Comparison of ENCODE assay signal across 37 cellular contexts in genomic region chr3:89198598-89198997, GRCh38.
"Had no signal": no experiment of that assay in that cellular context is flagged by ENCODE, and none has a peak within 500 bp of the region (broad histone marks: within the 10 kb centered on the region; RNA-seq: fewer than 3 reads in every experiment).

No MANE protein-coding gene starts in this region.

- H3K27ac ChIP-seq: adrenal gland, ascending aorta, body of pancreas, brain microvascular endothelial cell, breast epithelium, cardiac muscle cell had no signal

- H3K36me3 ChIP-seq: adrenal gland, ascending aorta, brain microvascular endothelial cell, breast epithelium, cardiac muscle cell had no signal

- H3K27me3 ChIP-seq: adrenal gland, ascending aorta, body of pancreas, brain microvascular endothelial cell, breast epithelium, cardiac muscle cell had no signal

- H3K27me3 Mint-ChIP-seq: activated naive CD4-positive, alpha-beta T cell treated with anti-CD3 and anti-CD28 coated beads, Interleukin-2, amount 10 ng/mL, durations not matched to agents 7 days and 5 days; activated naive CD4-positive, alpha-beta T cell treated with anti-CD3 and anti-CD28 coated beads, Interleukin-2, amount 50 U/mL, for 24 hours; activated naive CD8-positive, alpha-beta T cell; activated naive CD8-positive, alpha-beta T cell treated with anti-CD3 and anti-CD28 coated beads for 36 hours; activated naive CD8-positive, alpha-beta T cell treated with anti-CD3 and anti-CD28 coated beads, Interleukin-2, amount 10 ng/mL, durations not matched to agents 7 days and 5 days; activated naive CD8-positive, alpha-beta T cell treated with anti-CD3 and anti-CD28 coated beads, Interleukin-2, amount 50 U/mL, for 24 hours; activated T-cell treated with anti-CD3 and anti-CD28 coated beads, Interleukin-2, amount 50 U/mL, for 24 hours; activated T-helper 17 cell treated with anti-CD3 and anti-CD28 coated beads, Interleukin-2, amount 50 U/mL, for 72 hours; brain; central memory CD8-positive, alpha-beta T cell had no signal

- H3K4me1 Mint-ChIP-seq: activated naive CD4-positive, alpha-beta T cell treated with anti-CD3 and anti-CD28 coated beads, Interleukin-2, amount 10 ng/mL, durations not matched to agents 7 days and 5 days; activated naive CD4-positive, alpha-beta T cell treated with anti-CD3 and anti-CD28 coated beads, Interleukin-2, amount 50 U/mL, for 24 hours; activated naive CD8-positive, alpha-beta T cell treated with anti-CD3 and anti-CD28 coated beads for 36 hours; activated naive CD8-positive, alpha-beta T cell treated with anti-CD3 and anti-CD28 coated beads, Interleukin-2, amount 10 ng/mL, durations not matched to agents 7 days and 5 days; activated naive CD8-positive, alpha-beta T cell treated with anti-CD3 and anti-CD28 coated beads, Interleukin-2, amount 50 U/mL, for 24 hours; activated T-helper 17 cell treated with anti-CD3 and anti-CD28 coated beads, Interleukin-2, amount 50 U/mL, for 72 hours; central memory CD8-positive, alpha-beta T cell had no signal

- H3K36me3 Mint-ChIP-seq: activated naive CD4-positive, alpha-beta T cell treated with anti-CD3 and anti-CD28 coated beads, Interleukin-2, amount 10 ng/mL, durations not matched to agents 7 days and 5 days; activated naive CD4-positive, alpha-beta T cell treated with anti-CD3 and anti-CD28 coated beads, Interleukin-2, amount 50 U/mL, for 24 hours; activated naive CD4-positive, alpha-beta T cell treated with anti-CD3 and anti-CD28 coated beads, Interleukin-2, amount 50 U/mL, for 72 hours; activated naive CD8-positive, alpha-beta T cell; activated naive CD8-positive, alpha-beta T cell treated with anti-CD3 and anti-CD28 coated beads for 36 hours; activated naive CD8-positive, alpha-beta T cell treated with anti-CD3 and anti-CD28 coated beads, Interleukin-2, amount 10 ng/mL, durations not matched to agents 7 days and 5 days had no signal

- H3K27ac Mint-ChIP-seq: activated naive CD4-positive, alpha-beta T cell treated with anti-CD3 and anti-CD28 coated beads, Interleukin-2, amount 10 ng/mL, durations not matched to agents 7 days and 5 days; activated naive CD4-positive, alpha-beta T cell treated with anti-CD3 and anti-CD28 coated beads, Interleukin-2, amount 50 U/mL, for 24 hours; activated naive CD4-positive, alpha-beta T cell treated with anti-CD3 and anti-CD28 coated beads, Interleukin-2, amount 50 U/mL, for 72 hours; activated naive CD8-positive, alpha-beta T cell; activated naive CD8-positive, alpha-beta T cell treated with anti-CD3 and anti-CD28 coated beads for 36 hours; activated naive CD8-positive, alpha-beta T cell treated with anti-CD3 and anti-CD28 coated beads, Interleukin-2, amount 10 ng/mL, durations not matched to agents 7 days and 5 days; activated naive CD8-positive, alpha-beta T cell treated with anti-CD3 and anti-CD28 coated beads, Interleukin-2, amount 50 U/mL, for 24 hours; activated T-cell treated with anti-CD3 and anti-CD28 coated beads, Interleukin-2, amount 50 U/mL, for 24 hours; activated T-cell treated with anti-CD3 and anti-CD28 coated beads, Interleukin-2, amount 50 U/mL, for 72 hours; activated T-helper 1 cell treated with anti-CD3 and anti-CD28 coated beads, Interleukin-12 subunit alpha, Interleukin-12 subunit beta, Interleukin-2, Interleukin-4 antibody, amounts not matched to agents 30 ng/mL and 10 ng/mL and 1 ng/mL, durations not matched to agents 14 hours and 24 hours and 36 hours; activated T-helper 17 cell treated with anti-CD3 and anti-CD28 coated beads, Interleukin-2, amount 50 U/mL, for 72 hours; activated T-helper 2 cell treated with anti-CD3 and anti-CD28 coated beads, Interferon-gamma antibody, Interleukin-2, Interleukin-4, amounts not matched to agents 10 μg/mL and 5 μg/mL and 100 μg/mL, durations not matched to agents 14 hours and 24 hours and 36 hours; brain had no signal

- H3K9me3 Mint-ChIP-seq: activated naive CD8-positive, alpha-beta T cell treated with anti-CD3 and anti-CD28 coated beads for 36 hours; activated T-helper 1 cell treated with anti-CD3 and anti-CD28 coated beads, Interleukin-12 subunit alpha, Interleukin-12 subunit beta, Interleukin-2, Interleukin-4 antibody, amounts not matched to agents 30 ng/mL and 10 ng/mL and 1 ng/mL, durations not matched to agents 14 hours and 24 hours and 36 hours; activated T-helper 17 cell treated with anti-CD3 and anti-CD28 coated beads, Interleukin-2, amount 50 U/mL, for 72 hours had no signal

- H3K9me3 ChIP-seq: adrenal gland, ascending aorta, body of pancreas, breast epithelium had no signal

- DNase-seq: activated effector memory CD4-positive, alpha-beta T cell treated with anti-CD3 and anti-CD28 coated beads, Interleukin-2, amount 50 U/mL, for 16 hours; activated effector memory CD4-positive, alpha-beta T cell treated with Interleukin-2 at 50 U/mL for 16 hours; activated gamma-delta T cell; activated gamma-delta T cell treated with Interleukin-2 at 50 U/mL for 16 hours; activated naive CD4-positive, alpha-beta T cell; activated naive CD4-positive, alpha-beta T cell treated with anti-CD3 and anti-CD28 coated beads, Interleukin-2, amount 10 ng/mL, durations not matched to agents 7 days and 5 days; activated naive CD4-positive, alpha-beta T cell treated with anti-CD3 and anti-CD28 coated beads, Interleukin-2, amount 50 U/mL, for 16 hours; activated naive CD4-positive, alpha-beta T cell treated with Interleukin-2 at 50 U/mL for 16 hours; activated naive CD8-positive, alpha-beta T cell treated with anti-CD3 and anti-CD28 coated beads for 36 hours; activated naive CD8-positive, alpha-beta T cell treated with anti-CD3 and anti-CD28 coated beads, Interleukin-2, amount 10 ng/mL, durations not matched to agents 7 days and 5 days; activated naive CD8-positive, alpha-beta T cell treated with anti-CD3 and anti-CD28 coated beads, Interleukin-2, amount 50 U/mL, for 24 hours; activated T-cell treated with anti-CD3 and anti-CD28 coated beads, Interleukin-2, amount 50 U/mL, for 1 hour; activated T-cell treated with anti-CD3 and anti-CD28 coated beads, Interleukin-2, amount 50 U/mL, for 24 hours; activated T-cell treated with anti-CD3 and anti-CD28 coated beads, Interleukin-2, amount 50 U/mL, for 4 hours; activated T-cell treated with anti-CD3 and anti-CD28 coated beads, Interleukin-2, amount 50 U/mL, for 48 hours; activated T-cell treated with anti-CD3 and anti-CD28 coated beads, Interleukin-2, amount 50 U/mL, for 72 hours; adrenal gland; amniotic stem cell; amygdala; anterior cingulate cortex; aorta; body of pancreas; brain microvascular endothelial cell; caudate nucleus; central memory CD4-positive, alpha-beta T cell; cerebellar nuclear complex had no signal

- H3K4me3 ChIP-seq: adrenal gland, ascending aorta, body of pancreas, breast epithelium, cardiac muscle cell had no signal

- H3K4me3 Mint-ChIP-seq: activated naive CD4-positive, alpha-beta T cell treated with anti-CD3 and anti-CD28 coated beads, Interleukin-2, amount 10 ng/mL, durations not matched to agents 7 days and 5 days; activated naive CD4-positive, alpha-beta T cell treated with anti-CD3 and anti-CD28 coated beads, Interleukin-2, amount 50 U/mL, for 24 hours; activated naive CD8-positive, alpha-beta T cell; activated naive CD8-positive, alpha-beta T cell treated with anti-CD3 and anti-CD28 coated beads for 36 hours; activated naive CD8-positive, alpha-beta T cell treated with anti-CD3 and anti-CD28 coated beads, Interleukin-2, amount 10 ng/mL, durations not matched to agents 7 days and 5 days; activated naive CD8-positive, alpha-beta T cell treated with anti-CD3 and anti-CD28 coated beads, Interleukin-2, amount 50 U/mL, for 24 hours; activated T-cell treated with anti-CD3 and anti-CD28 coated beads, Interleukin-2, amount 50 U/mL, for 24 hours; activated T-cell treated with anti-CD3 and anti-CD28 coated beads, Interleukin-2, amount 50 U/mL, for 4 hours; activated T-cell treated with anti-CD3 and anti-CD28 coated beads, Interleukin-2, amount 50 U/mL, for 72 hours; activated T-helper 1 cell treated with anti-CD3 and anti-CD28 coated beads, Interleukin-12 subunit alpha, Interleukin-12 subunit beta, Interleukin-2, Interleukin-4 antibody, amounts not matched to agents 30 ng/mL and 10 ng/mL and 1 ng/mL, durations not matched to agents 14 hours and 24 hours and 36 hours; activated T-helper 17 cell treated with anti-CD3 and anti-CD28 coated beads, Interleukin-2, amount 50 U/mL, for 72 hours; brain; central memory CD8-positive, alpha-beta T cell had no signal
